1 cellular context compared by ENCODE assay signal in genomic region chr10:100146398-100146797, GRCh38.
TF ChIP-seq lines count a peak whose summit lies in the region.

No MANE protein-coding gene starts in this region.

TF ChIP-seq in HepG2, 621 proteins besides CTCF, POLR2A, EP300 and RAD21 (continued from another document):
- TF ChIP-seq HOMEZ (CRISPR knock-in tag; IDR thresholded peaks at IDR 0.05; ENCODE audit: low read depth): no peak
